In the genomic region with DNA sequence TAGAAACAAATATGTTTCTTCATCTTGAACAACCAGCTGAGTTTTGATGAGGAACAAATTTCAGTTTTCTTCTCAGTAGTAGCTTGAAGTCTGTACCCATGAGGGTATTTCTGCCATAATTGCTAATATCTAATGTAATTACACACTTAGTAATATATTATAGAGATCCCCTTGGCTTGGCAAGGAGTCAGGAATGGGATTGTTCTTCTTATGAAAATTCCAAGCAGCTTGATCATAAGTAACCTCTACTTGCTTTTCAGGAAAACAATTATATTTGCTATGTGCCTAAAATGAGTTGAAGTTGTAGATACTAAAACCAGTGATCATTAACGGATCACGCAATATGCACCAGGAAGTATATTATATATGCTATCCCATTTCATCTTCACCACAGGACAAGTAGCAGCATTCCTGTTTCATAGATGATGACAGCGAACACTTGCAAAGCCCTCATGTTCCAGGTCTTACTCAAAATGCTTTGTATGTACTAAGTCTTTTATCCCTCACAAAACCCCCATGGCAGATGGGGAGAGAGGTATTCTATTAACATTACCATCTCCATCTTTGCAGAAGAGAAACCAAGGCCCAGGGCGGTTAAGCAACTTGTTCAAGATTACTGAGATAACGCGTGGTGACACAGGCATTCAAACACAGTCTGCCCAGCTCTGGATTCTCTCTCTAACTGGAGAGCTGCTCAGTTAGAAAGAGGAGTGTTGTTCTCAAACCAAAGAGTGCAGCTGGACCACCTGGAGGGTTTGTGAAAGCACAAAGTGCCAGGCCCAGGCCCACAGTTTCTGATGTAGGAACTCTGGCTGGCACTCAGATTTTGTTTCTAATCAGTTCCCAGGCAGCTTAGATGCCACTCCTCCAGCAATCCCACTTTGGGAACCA, we compare ENCODE assay signal across 22 cellular contexts.
DNase-seq lines count a peak whose midpoint lies in the region; TF ChIP-seq lines count a peak whose summit lies in the region.
"Had no signal": no experiment of that assay in that cellular context is flagged by ENCODE, and none has a peak within 500 bp of the region (broad histone marks: within the 10 kb centered on the region; RNA-seq: fewer than 3 reads in every experiment).

No MANE protein-coding gene starts in this region.

- in situ Hi-C loops in GM13977 (cut with MboI; ENCODE audit: low pct_unique_long_range_greater_than_20kb, low sequenced_read_pairs, unreplicated experiment) = no loop called here

- DNase-seq in NCI-H1105 treated with DMSO at 0.1 percent for 48 hours (lab: John Stamatoyannopoulos, UW) = peak; percentile 16
- DNase-seq in NCI-H1105 (lab: John Stamatoyannopoulos, UW) = no peak
- DNase-seq in NCI-H345 treated with DMSO at 0.1 percent for 48 hours (lab: John Stamatoyannopoulos, UW; ENCODE audit: unreplicated experiment) = peak; percentile 14
- DNase-seq in choroid plexus epithelial cell (ENCODE audit: low read depth) = peak; percentile 17
- peak; percentile 25 for DNase-seq in retina
- no peak for DNase-seq in GM13977 (ENCODE audit: low spot score)
- DNase-seq in NCI-H446 (lab: John Stamatoyannopoulos, UW) = no peak
- DNase-seq in NCI-H82 treated with DMSO at 0.1 percent for 48 hours (lab: John Stamatoyannopoulos, UW; ENCODE audit: unreplicated experiment) = no peak
- DNase-seq: 8988T; ACHN; Calu3; DMS53; GDM1; Karpas-422; NCI-H1092 treated with DMSO at 0.1 percent for 48 hours; NCI-H146; NCI-H1930; NCI-H2107; NCI-H748 treated with DMSO at 0.1 percent for 48 hours; NK-92 treated with Interleukin-12 subunit alpha and Interleukin-12 subunit beta, amount 100 ng/mL, for 24 hours; SHP77 had no signal

- no peak overlapping the region for H3K4me3 ChIP-seq in choroid plexus epithelial cell (ENCODE audit: low read depth, low read length)
- H3K4me3 ChIP-seq: GM12878 had no signal

- TF ChIP-seq CTCF in choroid plexus epithelial cell (conservative IDR thresholded peaks at IDR 0.05; ENCODE audit: low read depth, low read length) = no peak
- TF ChIP-seq CTCF in GM13977 (IDR thresholded peaks at IDR 0.05; ENCODE audit: extremely low read depth, insufficient read depth, missing control alignments) = no peak

Comparison
In these comparisons a context has a peak if more than half of its experiments do, and no peak if none do; other contexts are left out.
1. DNase-seq: peak in NCI-H1105 treated with DMSO at 0.1 percent for 48 hours (single experiment), NCI-H345 treated with DMSO at 0.1 percent for 48 hours (single experiment), choroid plexus epithelial cell (single experiment) and retina (single experiment); none in NCI-H1105 (single experiment), GM13977 (single experiment), NCI-H446 (0 of 2) and NCI-H82 treated with DMSO at 0.1 percent for 48 hours (single experiment).